ENCODE assay signal across 8 cellular contexts in genomic region chr17:19386276-19386863, GRCh38. TPM values are rescaled to one million over a fixed set of nuclear protein-coding genes. Genes with fewer than 3 reads are reported as not detected.
DNase-seq lines count a peak whose midpoint lies in the region; ATAC-seq and TF ChIP-seq lines count a peak whose summit lies in the region.

No MANE protein-coding gene starts in this region.

- H3K36me3 ChIP-seq in NT2/D1 (ENCODE audit: insufficient read depth, insufficient read length, low read length) (peaks cover 49% of the 10 kb centered on the region), esophagus muscularis mucosa (peaks cover 24 to 40% (median 34%) of the 10 kb centered on the region in 4 donors)

- intact Hi-C loops in CD14-positive monocyte (cut with micrococcal nuclease) = loop anchor here in 1 of 2 donors (1.0 kb wide), 1 partner anchor 12 kb away; no protein-coding TSS in a partner anchor
- intact Hi-C loops in esophagus muscularis mucosa (cut with DNase I) = loop anchor here (5.0 kb wide), 1 partner anchor 61 kb away; no protein-coding TSS in a partner anchor

- H3K4me1 Mint-ChIP-seq in CD14-positive monocyte = peaks cover 70% of the 10 kb centered on the region

- H3K27ac ChIP-seq in esophagus muscularis mucosa (replicated peaks in 1 of 4) = peak overlapping the region; percentile 94 to 98 (median 96)

- no peak for TF ChIP-seq POLR2A in esophagus muscularis mucosa (IDR thresholded peaks at IDR 0.05; ENCODE audit: low read depth)

- WGBS in esophagus muscularis mucosa = 27% methylated on average over 12 of the region's 17 CpGs

- H3K4me3 Mint-ChIP-seq in CD14-positive monocyte = peak overlapping the region; percentile 39 to 60

- H3K27me3 Mint-ChIP-seq in CD14-positive monocyte (ENCODE audit: low read depth in 3 of 3) = peaks cover 0 to 7% (median 2%) of the 10 kb centered on the region in 3 donors

- TF ChIP-seq EP300 in esophagus muscularis mucosa (IDR thresholded peaks at IDR 0.05) = no peak

- H3K9me3 ChIP-seq in NT2/D1 (ENCODE audit: insufficient read depth, low read length) (no peaks in the 10 kb centered on the region), esophagus muscularis mucosa (no peaks in the 10 kb centered on the region)

- TF ChIP-seq CTCF in CD14-positive monocyte (IDR thresholded peaks at IDR 0.05) (no peak), esophagus muscularis mucosa (IDR thresholded peaks at IDR 0.05) (no peak), omental fat pad (IDR thresholded peaks at IDR 0.05) (no peak)

- peaks cover 41 to 45% of the 10 kb centered on the region in 2 donors for H3K36me3 Mint-ChIP-seq in CD14-positive monocyte

- H3K4me1 ChIP-seq in NT2/D1 (ENCODE audit: insufficient read depth, insufficient read length) (peaks cover 20% of the 10 kb centered on the region), esophagus muscularis mucosa (peaks cover 57 to 99% (median 97%) of the 10 kb centered on the region in 4 donors)

- H3K27ac Mint-ChIP-seq in CD14-positive monocyte = peak overlapping the region; percentile 94 to 98 (median 97)

- H3K4me3 ChIP-seq in NT2/D1 (ENCODE audit: insufficient read length, low read depth) = no peak overlapping the region
- peak overlapping the region; percentile 39 to 54 (median 48) for H3K4me3 ChIP-seq in esophagus muscularis mucosa

- peaks cover 0 to 2% (median 0%) of the 10 kb centered on the region in 7 donors for H3K9me3 Mint-ChIP-seq in CD14-positive monocyte

- H3K27me3 ChIP-seq in NT2/D1 (ENCODE audit: insufficient read depth, insufficient read length) (no peaks in the 10 kb centered on the region), esophagus muscularis mucosa (no peaks in the 10 kb centered on the region)

- peak; percentile 78 for ATAC-seq in omental fat pad (ENCODE audit: low FRiP score)

- DNase-seq in CD14-positive monocyte (ENCODE audit: low spot score) (peak; percentile 96), NT2/D1 (ENCODE audit: low read depth, low spot score) (no peak), esophagus muscularis mucosa (ENCODE audit: extremely low spot score) (no peak), omental fat pad (ENCODE audit: low spot score) (peak; percentile 60), cortex of kidney (lab: John Stamatoyannopoulos, UW) (no peak), RPMI8226 (no peak), medulla oblongata (ENCODE audit: extremely low spot score) (no peak)
- no peak for DNase-seq in activated naive CD4-positive, alpha-beta T cell treated with anti-CD3 and anti-CD28 coated beads, Interleukin-2, amount 50 U/mL, for 16 hours

- H3K9ac ChIP-seq in NT2/D1 (ENCODE audit: insufficient read length, low read depth) = peak overlapping the region; percentile 57

RNA-seq across cellular contexts. Expression of gene MFAP4, which starts 0.6 kb away (rescaled TPM):
- polyA plus RNA-seq in CD14-positive monocyte = under 1 TPM; 0.12 to 0.73 TPM
- total RNA-seq in esophagus muscularis mucosa (100 to 1,000 TPM; 127 to 315 (median 226) TPM), omental fat pad (100 to 1,000 TPM in 2 of 4 donors, 10 to 100 TPM in 2; 79.0 to 170 (median 111) TPM)

RNA-seq across cellular contexts. Expression of gene MAPK7, which starts 8.1 kb away (rescaled TPM):
- 1 to 10 TPM; 9.3 to 10.0 TPM for polyA plus RNA-seq in CD14-positive monocyte
- total RNA-seq in esophagus muscularis mucosa (10 to 100 TPM; 26.3 to 41.4 (median 33.2) TPM), omental fat pad (10 to 100 TPM; 12.9 to 25.2 (median 21.9) TPM)

RNA-seq across cellular contexts. Expression of gene B9D1, which starts 23.8 kb away (rescaled TPM):
- polyA plus RNA-seq in CD14-positive monocyte = not detected
- total RNA-seq in esophagus muscularis mucosa (10 to 100 TPM in 1 of 4 donors, 1 to 10 TPM in 3; 9.5 to 13.8 (median 9.9) TPM), omental fat pad (10 to 100 TPM in 3 of 4 donors, 1 to 10 TPM in 1; 8.0 to 27.4 (median 18.3) TPM)

RNA-seq across cellular contexts. Expression of gene RNF112, which starts 24.7 kb away (rescaled TPM):
- not detected for polyA plus RNA-seq in CD14-positive monocyte
- total RNA-seq in esophagus muscularis mucosa = 1 to 10 TPM; 2.3 to 5.4 (median 4.3) TPM
- 1 to 10 TPM in 3 of 4 donors, under 1 TPM in 1; 0.44 to 3.0 (median 1.7) TPM for total RNA-seq in omental fat pad

Comparison
In these comparisons a context has a peak if more than half of its experiments do, and no peak if none do; other contexts are left out.
1. DNase-seq: peak in CD14-positive monocyte (single experiment) and omental fat pad (single experiment); none in NT2/D1 (single experiment), esophagus muscularis mucosa (single experiment), cortex of kidney (single experiment), RPMI8226 (single experiment), activated naive CD4-positive, alpha-beta T cell treated with anti-CD3 and anti-CD28 coated beads, Interleukin-2, amount 50 U/mL, for 16 hours (single experiment) and medulla oblongata (single experiment).